Comparison of ENCODE assay signal across 15 cellular contexts in genomic region chr10:93059975-93060886, GRCh38. TPM values are rescaled to one million over a fixed set of nuclear protein-coding genes. Genes with fewer than 3 reads are reported as not detected.
DNase-seq lines count a peak whose midpoint lies in the region; ATAC-seq, FAIRE-seq and TF ChIP-seq lines count a peak whose summit lies in the region.
"Had no signal": no experiment of that assay in that cellular context is flagged by ENCODE, and none has a peak within 500 bp of the region (broad histone marks: within the 10 kb centered on the region; RNA-seq: fewer than 3 reads in every experiment).

Gene CYP26C1 (plus strand): TSS chr10:93060798. CDS start chr10:93061264, 466 bp downstream.

- no peak for TF ChIP-seq CTCF in CD4-positive, alpha-beta T cell (IDR thresholded peaks at IDR 0.05)
- no peak for TF ChIP-seq CTCF in fibroblast of lung (conservative IDR thresholded peaks at IDR 0.05 in 1 of 2, IDR thresholded peaks at IDR 0.05 in 1 of 2; ENCODE audit: low read depth in 1 of 2, low read length in 2 of 2)

- H2AFZ ChIP-seq in fibroblast of lung (ENCODE audit: low read length), result no peak within 1 kb of the TSS

- FAIRE-seq in H54 (lab: Jason Lieb, UNC), result no peak

- H3K27ac Mint-ChIP-seq in CD4-positive, alpha-beta T cell, result no peak within 1 kb of the TSS
- no peak within 1 kb of the TSS for H3K27ac Mint-ChIP-seq in natural killer cell treated with Interleukin-12 subunit alpha and Interleukin-12 subunit beta and Interleukin-15 and Interleukin-18, amount 100 ng/mL, for 72 hours

- CTCF ChIA-PET in CD4-positive, alpha-beta T cell (lab: Charles Lee), result no interaction called here

- peaks cover 25% of the 10 kb centered on the region for H3K4me1 Mint-ChIP-seq in CD4-positive, alpha-beta T cell (ENCODE audit: low read depth)
- peaks cover 7 to 9% of the 10 kb centered on the region in 2 donors for H3K4me1 Mint-ChIP-seq in natural killer cell treated with Interleukin-12 subunit alpha and Interleukin-12 subunit beta and Interleukin-15 and Interleukin-18, amount 100 ng/mL, for 72 hours (ENCODE audit: low read depth in 2 of 2)

- no peaks in the 10 kb centered on the region for H4K20me1 ChIP-seq in fibroblast of lung (ENCODE audit: control insufficient read depth, extremely low read depth, insufficient read depth, low read length)

- no peaks in the 10 kb centered on the region for H3K36me3 ChIP-seq in HUES6 (ENCODE audit: control insufficient read depth, insufficient read depth, low read length)
- H3K36me3 ChIP-seq in fibroblast of lung (ENCODE audit: control insufficient read depth, insufficient read depth, low read length), result no peaks in the 10 kb centered on the region
- H3K36me3 ChIP-seq: MG63 had no signal

- H3K27ac ChIP-seq in CD4-positive, alpha-beta T cell (ENCODE audit: low read depth, low read length), result no peak within 1 kb of the TSS
- H3K27ac ChIP-seq in HUES6 (ENCODE audit: low read depth, low read length), result no peak within 1 kb of the TSS
- H3K27ac ChIP-seq in fibroblast of lung (ENCODE audit: insufficient read depth, low read length), result no peak within 1 kb of the TSS
- H3K27ac ChIP-seq in caudate nucleus (ENCODE audit: low read depth, low read length), result no peak within 1 kb of the TSS
- H3K27ac ChIP-seq: BLaER1 treated with 17β-estradiol and CSF1 and Interleukin-3, amounts not matched to agents 10 nM and 100 nM; HL-60 had no signal

- POLR2A ChIA-PET in CD4-positive, alpha-beta T cell (lab: Charles Lee), result no interaction called here

- peak within 1 kb of the TSS; percentile 45 for H3K4me3 ChIP-seq in HUES6 (ENCODE audit: low read depth, low read length)
- no peak within 1 kb of the TSS for H3K4me3 ChIP-seq in fibroblast of lung (replicated peaks in 1 of 4; ENCODE audit: control extremely low read depth in 1 of 4, insufficient read depth in 1 of 4, low read depth in 3 of 4, low read length in 4 of 4)
- H3K4me3 ChIP-seq: BLaER1 treated with 17β-estradiol and CSF1 and Interleukin-3, amounts not matched to agents 10 nM and 100 nM; MG63 had no signal

- peaks cover 15% of the 10 kb centered on the region for H3K4me1 ChIP-seq in HUES6 (ENCODE audit: control insufficient read depth, insufficient read depth, low read length)
- H3K4me1 ChIP-seq in fibroblast of lung (ENCODE audit: control insufficient read depth, extremely low read depth, insufficient read depth, low read length), result no peaks in the 10 kb centered on the region
- H3K4me1 ChIP-seq: BLaER1 treated with 17β-estradiol and CSF1 and Interleukin-3, amounts not matched to agents 10 nM and 100 nM had no signal

- no peaks in the 10 kb centered on the region for H3K9me3 Mint-ChIP-seq in CD4-positive, alpha-beta T cell
- H3K9me3 Mint-ChIP-seq in natural killer cell treated with Interleukin-12 subunit alpha and Interleukin-12 subunit beta and Interleukin-15 and Interleukin-18, amount 100 ng/mL, for 72 hours, result no peaks in the 10 kb centered on the region

- peaks cover 34% of the 10 kb centered on the region for H3K36me3 Mint-ChIP-seq in CD4-positive, alpha-beta T cell (ENCODE audit: low read depth)
- peaks cover 6% of the 10 kb centered on the region for H3K36me3 Mint-ChIP-seq in natural killer cell treated with Interleukin-12 subunit alpha and Interleukin-12 subunit beta and Interleukin-15 and Interleukin-18, amount 100 ng/mL, for 72 hours

- no peak for DNase-seq in CD4-positive, alpha-beta T cell
- DNase-seq in fibroblast of lung (ENCODE audit: low read depth in 2 of 2) (no peak), caudate nucleus (lab: John Stamatoyannopoulos, UW) (no peak), NCI-H2081 (lab: John Stamatoyannopoulos, UW) (no peak), RKO (ENCODE audit: low spot score) (no peak), H54 (ENCODE audit: insufficient read length, low spot score) (no peak)
- no peak for DNase-seq in natural killer cell treated with Interleukin-12 subunit alpha and Interleukin-12 subunit beta and Interleukin-15 and Interleukin-18, amount 100 ng/mL, for 72 hours (ENCODE audit: low spot score)
- DNase-seq: hippocampal formation; MG63; NCI-H2107; stimulated activated CD4-positive, alpha-beta T cell treated with anti-CD3 and anti-CD28 coated beads, Interleukin-2, amount 100 ng/mL, for 48 hours had no signal

- intact Hi-C loops in CD4-positive, alpha-beta T cell (cut with DNase I, micrococcal nuclease), result no loop called here

- no peaks in the 10 kb centered on the region for H3K79me2 ChIP-seq in fibroblast of lung (ENCODE audit: control insufficient read depth, insufficient read depth, low read length)

- no peak within 1 kb of the TSS for H3K9ac ChIP-seq in HUES6 (ENCODE audit: low read length)
- no peak within 1 kb of the TSS for H3K9ac ChIP-seq in fibroblast of lung (ENCODE audit: insufficient read depth, low read length)
- H3K9ac ChIP-seq: BLaER1 treated with 17β-estradiol and CSF1 and Interleukin-3, amounts not matched to agents 10 nM and 100 nM had no signal

- peak within 1 kb of the TSS; percentile 34 for H3K4me3 Mint-ChIP-seq in CD4-positive, alpha-beta T cell
- peak within 1 kb of the TSS; percentile 38 for H3K4me3 Mint-ChIP-seq in natural killer cell treated with Interleukin-12 subunit alpha and Interleukin-12 subunit beta and Interleukin-15 and Interleukin-18, amount 100 ng/mL, for 72 hours

- peak within 1 kb of the TSS; percentile 72 for H3K4me2 ChIP-seq in fibroblast of lung (ENCODE audit: extremely low read depth, insufficient read depth, low read length)
- H3K4me2 ChIP-seq: BLaER1 treated with 17β-estradiol and CSF1 and Interleukin-3, amounts not matched to agents 10 nM and 100 nM had no signal

- peaks cover 21% of the 10 kb centered on the region for H3K27me3 ChIP-seq in CD4-positive, alpha-beta T cell (ENCODE audit: control insufficient read depth, insufficient read depth, low read length)
- H3K27me3 ChIP-seq in HUES6 (ENCODE audit: control insufficient read depth, insufficient read depth, low read length) (peaks cover 81% of the 10 kb centered on the region), fibroblast of lung (ENCODE audit: control insufficient read depth, insufficient read depth, low read length) (peaks cover 37% of the 10 kb centered on the region)
- H3K27me3 ChIP-seq: MG63 had no signal

- no peaks in the 10 kb centered on the region for H3K9me3 ChIP-seq in CD4-positive, alpha-beta T cell (ENCODE audit: control insufficient read depth, low read length)
- no peaks in the 10 kb centered on the region for H3K9me3 ChIP-seq in HUES6 (ENCODE audit: control insufficient read depth, insufficient read depth, low read depth, low read length)
- no peaks in the 10 kb centered on the region for H3K9me3 ChIP-seq in fibroblast of lung (ENCODE audit: control insufficient read depth, insufficient read depth, low read depth, low read length)
- H3K9me3 ChIP-seq: MG63 had no signal

- peaks cover 39% of the 10 kb centered on the region for H3K27me3 Mint-ChIP-seq in CD4-positive, alpha-beta T cell
- H3K27me3 Mint-ChIP-seq in natural killer cell treated with Interleukin-12 subunit alpha and Interleukin-12 subunit beta and Interleukin-15 and Interleukin-18, amount 100 ng/mL, for 72 hours, result peaks cover 19 to 31% of the 10 kb centered on the region in 2 donors

- no peak for ATAC-seq in CD4-positive, alpha-beta T cell (ENCODE audit: poor library complexity)
- ATAC-seq in natural killer cell treated with Interleukin-12 subunit alpha and Interleukin-12 subunit beta and Interleukin-15 and Interleukin-18, amount 100 ng/mL, for 72 hours, result no peak

- no peak for TF ChIP-seq POLR2A in H54 (IDR thresholded peaks at IDR 0.05; ENCODE audit: low read depth, low read length)

RNA-seq across cellular contexts. Expression of gene CYP26C1, which starts in this region (rescaled TPM):
- under 1 TPM in 1 of 2 experiments, not detected in 1; 0.14 TPM for total RNA-seq in CD4-positive, alpha-beta T cell
- total RNA-seq in fibroblast of lung, result under 0.01 TPM in 2 replicates
- polyA plus RNA-seq in fibroblast of lung, result 0.02 and 0.03 TPM in 2 replicates
- 0.07 TPM in 1 of 2 replicates, not detected in the other for polyA plus RNA-seq in fibroblast of lung (2012)
- polyA minus RNA-seq in fibroblast of lung (ENCODE audit: low replicate concordance), result not detected in 2 replicates
- total RNA-seq in natural killer cell treated with Interleukin-12 subunit alpha and Interleukin-12 subunit beta and Interleukin-15 and Interleukin-18, amount 100 ng/mL, for 72 hours, result under 1 TPM in 1 of 2 donors, not detected in 1; 0.07 TPM
- total RNA-seq: mononuclear cell had no signal
